ENCODE assay signal across 8 cellular contexts in genomic region chr15:85625431-85625830, GRCh38.
DNase-seq lines count a peak whose midpoint lies in the region; ATAC-seq and TF ChIP-seq lines count a peak whose summit lies in the region.

No MANE protein-coding gene starts in this region.

- H3K36me3 ChIP-seq in neutrophil: peaks cover 30% of the 10 kb centered on the region

- H3K4me1 Mint-ChIP-seq in activated naive CD4-positive, alpha-beta T cell treated with anti-CD3 and anti-CD28 coated beads, Interleukin-2, amount 50 U/mL, for 24 hours: peaks cover 63% of the 10 kb centered on the region

- in situ Hi-C loops in G401 (cut with HindIII; ENCODE audit: low sequenced_read_pairs): no loop called here

- H3K4me3 ChIP-seq in neutrophil (ENCODE audit: low read depth in 1 of 2, low read length in 1 of 2): no peak overlapping the region

- H3K9me3 ChIP-seq in neutrophil: no peaks in the 10 kb centered on the region

- no peak for DNase-seq in DMS114 treated with DMSO at 0.1 percent for 48 hours (lab: John Stamatoyannopoulos, UW; ENCODE audit: unreplicated experiment)
- DNase-seq in LoVo (ENCODE audit: low spot score): no peak
- no peak for DNase-seq in G401 (ENCODE audit: low spot score)
- DNase-seq in mesenteric fat pad (ENCODE audit: low spot score): no peak

- peak overlapping the region; percentile 43 for H3K27ac ChIP-seq in neutrophil

- H3K9me3 Mint-ChIP-seq in activated naive CD4-positive, alpha-beta T cell treated with anti-CD3 and anti-CD28 coated beads, Interleukin-2, amount 50 U/mL, for 24 hours: no peaks in the 10 kb centered on the region

- peak overlapping the region; percentile 23 for H3K4me3 Mint-ChIP-seq in activated naive CD4-positive, alpha-beta T cell treated with anti-CD3 and anti-CD28 coated beads, Interleukin-2, amount 50 U/mL, for 24 hours

- no peaks in the 10 kb centered on the region for H3K27me3 Mint-ChIP-seq in activated naive CD4-positive, alpha-beta T cell treated with anti-CD3 and anti-CD28 coated beads, Interleukin-2, amount 50 U/mL, for 24 hours

- TF ChIP-seq CTCF in neutrophil (IDR thresholded peaks at IDR 0.05): no peak

- H3K27me3 ChIP-seq in neutrophil: no peaks in the 10 kb centered on the region

- peaks cover 12% of the 10 kb centered on the region for H3K36me3 Mint-ChIP-seq in activated naive CD4-positive, alpha-beta T cell treated with anti-CD3 and anti-CD28 coated beads, Interleukin-2, amount 50 U/mL, for 24 hours

- peaks cover 62 to 72% of the 10 kb centered on the region in 2 experiments for H3K4me1 ChIP-seq in neutrophil (ENCODE audit: control insufficient read depth in 1 of 2, insufficient read depth in 1 of 2, low read depth in 1 of 2, low read length in 1 of 2)

- H3K27ac Mint-ChIP-seq in activated naive CD4-positive, alpha-beta T cell treated with anti-CD3 and anti-CD28 coated beads, Interleukin-2, amount 50 U/mL, for 24 hours: peak overlapping the region; percentile 68

- ATAC-seq in GM18499 (IDR thresholded peaks at IDR 0.05; ENCODE audit: insufficient read depth, unreplicated experiment) (peak; percentile 3), HG02763 (IDR thresholded peaks at IDR 0.05; ENCODE audit: unreplicated experiment) (peak; percentile 21)
